ENCODE assay signal across 8 cellular contexts in genomic region chr1:161045749-161046573, GRCh38. TPM values are rescaled to one million over a fixed set of nuclear protein-coding genes. Genes with fewer than 3 reads are reported as not detected.
A peak's percentile ranks its signal among the peaks of the same experiment; 100 is the strongest.
DNase-seq lines count a peak whose midpoint lies in the region; ATAC-seq and TF ChIP-seq lines count a peak whose summit lies in the region.

USF1 (minus strand) TSS chr1:161045977; CDS start chr1:161043275, 2,702 bp downstream.

- intact Hi-C loops in OCI-LY7 (cut with micrococcal nuclease; ENCODE audit: unreplicated experiment) = loop anchor here (1.0 to 2.0 kb wide), 3 partner anchors 22 to 51 kb away; no protein-coding TSS in a partner anchor

- TF ChIP-seq CTCF in OCI-LY7 (conservative IDR thresholded peaks at IDR 0.05; ENCODE audit: low read length) = no peak

- H3K79me2 ChIP-seq in OCI-LY7 (ENCODE audit: insufficient read depth, low read depth, low read length) = peaks cover 18% of the 10 kb centered on the region; the same call in 1 of the 2 replicates

- peak within 1 kb of the TSS; percentile 92 for H3K27ac ChIP-seq in OCI-LY7 (ENCODE audit: low read depth, low read length, poor library complexity, severe bottlenecking)

- no peaks in the 10 kb centered on the region for H4K20me1 ChIP-seq in OCI-LY7 (ENCODE audit: insufficient read depth, low read length)

- peak within 1 kb of the TSS; percentile 81 for H3K4me3 ChIP-seq in OCI-LY7 (ENCODE audit: low read depth, low read length, poor library complexity, severe bottlenecking)
- H3K4me3 ChIP-seq in mononuclear cell (ENCODE audit: low read length) = peak within 1 kb of the TSS; percentile 74

- peak within 1 kb of the TSS; percentile 87 for H3K4me2 ChIP-seq in OCI-LY7 (ENCODE audit: low read length)

- BruUV-seq in OCI-LY7 (replicated peaks; lab: Mats Ljungman, UMichigan) = TSS peak; percentile 97

- no peaks in the 10 kb centered on the region for H3K9me3 ChIP-seq in OCI-LY7 (ENCODE audit: low read length)
- no peaks in the 10 kb centered on the region for H3K9me3 ChIP-seq in mononuclear cell (ENCODE audit: low read depth, low read length)

- no peaks in the 10 kb centered on the region for H3K27me3 ChIP-seq in mononuclear cell (ENCODE audit: insufficient read depth, low read length)

- H3K4me1 ChIP-seq in OCI-LY7 (ENCODE audit: insufficient read depth, low read length, poor library complexity, severe bottlenecking) (peaks cover 56% of the 10 kb centered on the region), mononuclear cell (ENCODE audit: insufficient read depth, low read length) (peaks cover 71% of the 10 kb centered on the region)

- peak; percentile 46 for ATAC-seq in GM21526 (IDR thresholded peaks at IDR 0.05; ENCODE audit: low FRiP score, unreplicated experiment)

- POLR2A ChIA-PET in OCI-LY7 (lab: Charles Lee) = interaction anchor here (0.7 to 5.0 kb wide), 16 partner anchors 8 to 249 kb away, joined by 3 to 42 read pairs (median 4); partner anchors contain the start of genes ARHGAP30, F11R, KLHDC9 and NIT1

- DNase-seq in D341Med (ENCODE audit: low spot score) (peak; percentile 95), HuH-7.5 (ENCODE audit: low spot score) (peak; percentile 90), OCI-LY7 (ENCODE audit: low spot score) (peak; percentile 96), activated T-cell treated with anti-CD3 and anti-CD28 coated beads for 1 hour (ENCODE audit: low read depth) (peak; percentile 86), epidermal melanocyte (ENCODE audit: insufficient read length, low spot score) (peak; percentile 98)
- peak; percentile 81 to 83 for DNase-seq in stimulated activated CD8-positive, alpha-beta memory T cell treated with anti-CD3 and anti-CD28 coated beads, Interleukin-4, amount 100 ng/mL, for 1 hour (ENCODE audit: low read depth in 2 of 2, low spot score in 1 of 2)

- peaks cover 65% of the 10 kb centered on the region for H3K36me3 ChIP-seq in OCI-LY7 (ENCODE audit: insufficient read depth, low read length)

- H3K9me2 ChIP-seq in OCI-LY7 (ENCODE audit: insufficient read depth, low read length) = no peaks in the 10 kb centered on the region

- H2AFZ ChIP-seq in OCI-LY7 (ENCODE audit: low read length) = peak within 1 kb of the TSS; percentile 51

- CTCF ChIA-PET in OCI-LY7 (lab: Charles Lee; ENCODE audit: unreplicated experiment) = interaction anchor here (1.0 to 1.8 kb wide), 4 partner anchors 9 to 120 kb away, joined by 3 to 6 read pairs (median 5); partner anchors contain the start of genes F11R and PPOX

RNA-seq across cellular contexts. Expression of gene USF1, which starts in this region (rescaled TPM):
- 83.1 and 97.5 TPM in 2 replicates for total RNA-seq in OCI-LY7 (2014; rRNA removed; shearing (Covaris generic))
- total RNA-seq in OCI-LY7 (2022) (57.6 and 60.9 TPM in 2 replicates), mononuclear cell (86.8 TPM)

Comparison
In these comparisons a context has a peak if more than half of its experiments do, and no peak if none do; other contexts are left out.
1. Peak in every context shown above with its lines: DNase-seq, ATAC-seq, H3K4me3 ChIP-seq and H3K27ac ChIP-seq.